ENCODE assay signal across 26 cellular contexts in genomic region chr2:221095381-221095780, GRCh38.
"Had no signal": no experiment of that assay in that cellular context is flagged by ENCODE, and none has a peak within 500 bp of the region (broad histone marks: within the 10 kb centered on the region; RNA-seq: fewer than 3 reads in every experiment).

No MANE protein-coding gene starts in this region.

- H3K4me2 ChIP-seq: hepatocyte had no signal

- H3K27me3 ChIP-seq: brain microvascular endothelial cell, gastroesophageal sphincter, stomach, thyroid gland, upper lobe of right lung had no signal

- H2AFZ ChIP-seq: hepatocyte, parathyroid adenoma had no signal

- H3K4me1 ChIP-seq: gastroesophageal sphincter, parathyroid adenoma, psoas muscle, stomach, thyroid gland, upper lobe of right lung had no signal

- H3K4me3 ChIP-seq: coronary artery, dorsolateral prefrontal cortex, gastroesophageal sphincter, hepatocyte, psoas muscle, stomach, thyroid gland, upper lobe of right lung had no signal

- H3K27ac ChIP-seq: brain microvascular endothelial cell, coronary artery, dorsolateral prefrontal cortex, gastroesophageal sphincter, hepatocyte, parathyroid adenoma, psoas muscle, stomach, thyroid gland, upper lobe of right lung, VCaP had no signal

- DNase-seq: activated CD4-positive, alpha-beta T cell treated with anti-CD3 and anti-CD28 coated beads for 48 hours; activated CD4-positive, alpha-beta T cell treated with anti-CD3 and anti-CD28 coated beads, Interleukin-2, amount 50 U/mL, for 48 hours; activated CD8-positive, alpha-beta memory T cell treated with anti-CD3 and anti-CD28 coated beads for 24 hours; activated effector memory CD4-positive, alpha-beta T cell treated with Interleukin-2 at 50 U/mL for 16 hours; activated naive CD4-positive, alpha-beta T cell treated with Interleukin-2 at 50 U/mL for 16 hours; anterior cingulate cortex; brain microvascular endothelial cell; dorsolateral prefrontal cortex; effector memory CD8-positive, alpha-beta T cell; left cardiac atrium; mammary epithelial cell; naive B cell; nephron progenitor cell; psoas muscle; stimulated activated CD4-positive, alpha-beta T cell treated with anti-CD3 and anti-CD28 coated beads, Interleukin-15, amount 100 ng/mL, for 24 hours; stimulated activated CD4-positive, alpha-beta T cell treated with anti-CD3 and anti-CD28 coated beads, Interleukin-2, amount 100 ng/mL, for 24 hours; stimulated activated naive B cell treated with anti-CD40 and anti-IgM and Interleukin-4, amounts not matched to agents 10 μg/mL and 1 μg/mL and 100 μg/mL, for 72 hours; stomach; T-helper 9 cell; thyroid gland; upper lobe of right lung had no signal

- H3K79me2 ChIP-seq: hepatocyte, parathyroid adenoma had no signal

- H3K9me3 ChIP-seq: gastroesophageal sphincter, psoas muscle, stomach, thyroid gland, upper lobe of right lung had no signal

- H3K9ac ChIP-seq: parathyroid adenoma had no signal

- ATAC-seq: effector memory CD8-positive, alpha-beta T cell; gastroesophageal sphincter; left cardiac atrium; psoas muscle; stimulated activated naive B cell treated with anti-CD40 and anti-IgM and Interleukin-4, amounts not matched to agents 10 μg/mL and 1 μg/mL and 100 μg/mL, for 72 hours; upper lobe of right lung had no signal

- H3K36me3 ChIP-seq: brain microvascular endothelial cell, gastroesophageal sphincter, stomach, thyroid gland, upper lobe of right lung had no signal
